Comparison of ENCODE assay signal across 18 cellular contexts in the genomic region with DNA sequence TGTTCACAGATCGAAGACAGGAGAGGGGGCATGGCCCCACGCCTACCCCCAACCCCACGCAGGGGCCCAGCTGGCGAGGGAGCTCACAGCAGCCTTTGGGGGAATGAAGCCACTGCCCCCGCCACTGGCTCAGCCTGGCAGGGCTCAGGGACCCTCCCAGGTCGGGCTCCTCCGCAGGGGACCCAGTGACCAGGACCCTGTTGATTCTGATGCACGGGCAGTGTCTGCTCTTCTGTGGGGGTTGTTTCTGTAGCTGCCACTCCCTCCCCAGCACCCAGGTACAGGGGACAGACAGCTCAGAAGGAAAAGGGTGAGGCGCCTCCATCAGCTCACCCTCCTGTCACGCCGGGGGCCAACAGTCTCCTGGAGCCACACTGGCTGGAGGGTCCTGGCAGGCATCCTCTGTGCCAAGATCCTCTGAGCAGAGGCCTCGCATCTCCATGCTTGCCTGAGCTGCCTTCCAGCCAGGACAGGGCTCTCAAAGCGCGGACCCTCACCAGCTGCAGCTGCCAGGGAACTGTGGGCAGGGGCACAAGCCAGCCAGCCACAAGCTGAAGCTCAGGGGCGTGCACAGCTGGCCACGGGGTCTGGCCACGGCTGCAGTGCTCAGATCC. TPM values are rescaled to one million over a fixed set of nuclear protein-coding genes. Genes with fewer than 3 reads are reported as not detected.
DNase-seq lines count a peak whose midpoint lies in the region; ATAC-seq and TF ChIP-seq lines count a peak whose summit lies in the region.
"Had no signal": no experiment of that assay in that cellular context is flagged by ENCODE, and none has a peak within 500 bp of the region (broad histone marks: within the 10 kb centered on the region; RNA-seq: fewer than 3 reads in every experiment).

No MANE protein-coding gene starts in this region.

- no peaks in the 10 kb centered on the region for H3K4me1 Mint-ChIP-seq in stimulated activated naive CD8-positive, alpha-beta T cell treated with anti-CD3 and anti-CD28 coated beads, Interleukin-15, Interleukin-2, amounts not matched to agents 100 ng/mL and 50 ng/mL, for 24 hours (ENCODE audit: low read depth)
- H3K4me1 Mint-ChIP-seq in naive thymus-derived CD4-positive, alpha-beta T cell, result peaks cover 0 to 4% (median 0%) of the 10 kb centered on the region in 7 donors

- DNase-seq in stimulated activated naive CD8-positive, alpha-beta T cell treated with anti-CD3 and anti-CD28 coated beads, Interleukin-15, Interleukin-2, amounts not matched to agents 100 U/mL and 50 U/mL, for 24 hours, result no peak
- DNase-seq in RWPE1 (ENCODE audit: low spot score), result no peak
- DNase-seq in naive thymus-derived CD4-positive, alpha-beta T cell, result no peak
- DNase-seq in HEK293T (ENCODE audit: extremely low spot score), result no peak
- DNase-seq: DMS153, Karpas-422, MG63, NCI-H1092, NCI-H1694, NCI-H2107, NCI-H2227 treated with DMSO at 0.1 percent for 48 hours, NCI-H524, SHP77 had no signal

- H3K9me3 Mint-ChIP-seq in stimulated activated naive CD8-positive, alpha-beta T cell treated with anti-CD3 and anti-CD28 coated beads, Interleukin-15, Interleukin-2, amounts not matched to agents 100 ng/mL and 50 ng/mL, for 24 hours, result no peaks in the 10 kb centered on the region
- H3K9me3 Mint-ChIP-seq in naive thymus-derived CD4-positive, alpha-beta T cell, result peaks cover 0 to 7% (median 0%) of the 10 kb centered on the region in 11 donors

- H3K9me3 ChIP-seq in naive thymus-derived CD4-positive, alpha-beta T cell (ENCODE audit: control insufficient read depth in 2 of 3, low read length in 3 of 3), result peaks cover 0 to 6% (median 0%) of the 10 kb centered on the region in 3 experiments
- H3K9me3 ChIP-seq: MG63 had no signal

- POLR2A ChIA-PET in RWPE1 (lab: Yijun Ruan, JAX; ENCODE audit: low non-redundant PET) (no interaction called here), HEK293T (lab: Yijun Ruan, JAX) (no interaction called here)
- POLR2A ChIA-PET in naive thymus-derived CD4-positive, alpha-beta T cell (lab: Charles Lee), result interaction anchor here (1.4 kb wide), 1 partner anchor 19 kb away, joined by 3 read pairs; no protein-coding TSS in a partner anchor

- peaks cover 0 to 58% (median 12%) of the 10 kb centered on the region in 3 experiments for H3K36me3 ChIP-seq in naive thymus-derived CD4-positive, alpha-beta T cell (ENCODE audit: control insufficient read depth in 2 of 3, insufficient read depth in 3 of 3, low read length in 3 of 3)

- TF ChIP-seq CTCF in RWPE1 (conservative IDR thresholded peaks at IDR 0.05; ENCODE audit: low read depth), result no peak

- no peaks in the 10 kb centered on the region for H3K27me3 ChIP-seq in naive thymus-derived CD4-positive, alpha-beta T cell (ENCODE audit: control insufficient read depth in 2 of 2, insufficient read depth in 2 of 2, low read length in 2 of 2)
- H3K27me3 ChIP-seq: MG63 had no signal

- CTCF ChIA-PET in RWPE1 (lab: Yijun Ruan, JAX) (no interaction called here), HEK293T (lab: Yijun Ruan, JAX) (no interaction called here)
- CTCF ChIA-PET in naive thymus-derived CD4-positive, alpha-beta T cell (lab: Charles Lee), result no interaction called here

- no peaks in the 10 kb centered on the region for H3K27me3 Mint-ChIP-seq in stimulated activated naive CD8-positive, alpha-beta T cell treated with anti-CD3 and anti-CD28 coated beads, Interleukin-15, Interleukin-2, amounts not matched to agents 100 ng/mL and 50 ng/mL, for 24 hours
- H3K27me3 Mint-ChIP-seq in naive thymus-derived CD4-positive, alpha-beta T cell, result no peaks in the 10 kb centered on the region

- H3K4me3 Mint-ChIP-seq in stimulated activated naive CD8-positive, alpha-beta T cell treated with anti-CD3 and anti-CD28 coated beads, Interleukin-15, Interleukin-2, amounts not matched to agents 100 ng/mL and 50 ng/mL, for 24 hours, result no peak overlapping the region
- H3K4me3 Mint-ChIP-seq in naive thymus-derived CD4-positive, alpha-beta T cell, result no peak overlapping the region

- ATAC-seq in stimulated activated naive CD8-positive, alpha-beta T cell treated with anti-CD3 and anti-CD28 coated beads, Interleukin-15, Interleukin-2, amounts not matched to agents 100 U/mL and 50 U/mL, for 24 hours, result no peak
- ATAC-seq in naive thymus-derived CD4-positive, alpha-beta T cell, result peak; percentile 4
- ATAC-seq in HG03571 (IDR thresholded peaks at IDR 0.05; ENCODE audit: unreplicated experiment) (no peak), HG03439 (IDR thresholded peaks at IDR 0.05; ENCODE audit: unreplicated experiment) (no peak)
- ATAC-seq: SK-N-SH treated with all-trans-retinoic acid at 6 μM for 48 hours had no signal

- peaks cover 18% of the 10 kb centered on the region for H3K36me3 Mint-ChIP-seq in stimulated activated naive CD8-positive, alpha-beta T cell treated with anti-CD3 and anti-CD28 coated beads, Interleukin-15, Interleukin-2, amounts not matched to agents 100 ng/mL and 50 ng/mL, for 24 hours (ENCODE audit: low read depth)
- H3K36me3 Mint-ChIP-seq in naive thymus-derived CD4-positive, alpha-beta T cell, result peaks cover 0 to 17% (median 6%) of the 10 kb centered on the region in 5 donors

- no peaks in the 10 kb centered on the region for H3K4me1 ChIP-seq in naive thymus-derived CD4-positive, alpha-beta T cell (ENCODE audit: control insufficient read depth in 2 of 2, insufficient read depth in 2 of 2, low read length in 2 of 2)

- peak overlapping the region; percentile 12 for H3K27ac Mint-ChIP-seq in stimulated activated naive CD8-positive, alpha-beta T cell treated with anti-CD3 and anti-CD28 coated beads, Interleukin-15, Interleukin-2, amounts not matched to agents 100 ng/mL and 50 ng/mL, for 24 hours
- no peak overlapping the region for H3K27ac Mint-ChIP-seq in naive thymus-derived CD4-positive, alpha-beta T cell

- H3K27ac ChIP-seq in RWPE1, result peak overlapping the region; percentile 26
- no peak overlapping the region for H3K27ac ChIP-seq in naive thymus-derived CD4-positive, alpha-beta T cell (ENCODE audit: low read depth, low read length)
- H3K27ac ChIP-seq: C4-2B had no signal

- intact Hi-C loops in naive thymus-derived CD4-positive, alpha-beta T cell (cut with micrococcal nuclease), result no loop called here

- no peak overlapping the region for H3K4me3 ChIP-seq in naive thymus-derived CD4-positive, alpha-beta T cell (ENCODE audit: low read length)
- H3K4me3 ChIP-seq: MG63 had no signal

TF ChIP-seq in HEK293T, 16 proteins besides CTCF, POLR2A, EP300 and RAD21:
- TF ChIP-seq ZNF384 (IDR thresholded peaks at IDR 0.05) (no peak), ARNT (IDR thresholded peaks at IDR 0.05) (no peak), HDGF (IDR thresholded peaks at IDR 0.05; ENCODE audit: borderline replicate concordance) (no peak), FOXA1 (IDR thresholded peaks at IDR 0.05) (no peak), NFRKB (IDR thresholded peaks at IDR 0.05) (no peak), FOXM1 (IDR thresholded peaks at IDR 0.05; ENCODE audit: borderline replicate concordance) (no peak), FOXK2 (IDR thresholded peaks at IDR 0.05) (no peak), SP1 (IDR thresholded peaks at IDR 0.05) (no peak), BHLHE40 (IDR thresholded peaks at IDR 0.05; ENCODE audit: borderline replicate concordance) (no peak), ELF4 (IDR thresholded peaks at IDR 0.05) (no peak), TARDBP (IDR thresholded peaks at IDR 0.05) (no peak), L3MBTL2 (conservative IDR thresholded peaks at IDR 0.05) (no peak), SUZ12 (IDR thresholded peaks at IDR 0.05) (no peak), LEF1 (IDR thresholded peaks at IDR 0.05; ENCODE audit: borderline replicate concordance) (no peak), CTBP1 (IDR thresholded peaks at IDR 0.05; ENCODE audit: borderline replicate concordance) (no peak)
- TF ChIP-seq, protein P1, sequence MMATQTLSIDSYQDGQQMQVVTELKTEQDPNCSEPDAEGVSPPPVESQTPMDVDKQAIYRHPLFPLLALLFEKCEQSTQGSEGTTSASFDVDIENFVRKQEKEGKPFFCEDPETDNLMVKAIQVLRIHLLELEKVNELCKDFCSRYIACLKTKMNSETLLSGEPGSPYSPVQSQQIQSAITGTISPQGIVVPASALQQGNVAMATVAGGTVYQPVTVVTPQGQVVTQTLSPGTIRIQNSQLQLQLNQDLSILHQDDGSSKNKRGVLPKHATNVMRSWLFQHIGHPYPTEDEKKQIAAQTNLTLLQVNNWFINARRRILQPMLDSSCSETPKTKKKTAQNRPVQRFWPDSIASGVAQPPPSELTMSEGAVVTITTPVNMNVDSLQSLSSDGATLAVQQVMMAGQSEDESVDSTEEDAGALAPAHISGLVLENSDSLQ (IDR thresholded peaks at IDR 0.05), result no peak

RNA-seq across cellular contexts. Expression of a gene that starts 49.1 kb away (rescaled TPM):
- 10 to 100 TPM in 2 of 5 experiments, 1 to 10 TPM in 3; 6.0 to 13.5 (median 6.5) TPM for total RNA-seq in naive thymus-derived CD4-positive, alpha-beta T cell
- polyA plus RNA-seq in naive thymus-derived CD4-positive, alpha-beta T cell, result 1 to 10 TPM; 4.0 to 6.8 TPM
